Comparison of ENCODE assay signal across 5 cellular contexts in genomic region chr11:88491674-88492073, GRCh38.
"Had no signal": no experiment of that assay in that cellular context is flagged by ENCODE, and none has a peak within 500 bp of the region (broad histone marks: within the 10 kb centered on the region; RNA-seq: fewer than 3 reads in every experiment).

No MANE protein-coding gene starts in this region.

- DNase-seq: GM23248, H9, HCEC 1CT, IMR-90 had no signal

- H3K27ac ChIP-seq: GM23248 had no signal

- ATAC-seq: K562 had no signal

- H3K4me3 ChIP-seq: GM23248, K562 had no signal

- H2AFZ ChIP-seq: GM23248 had no signal

- H3K9ac ChIP-seq: GM23248 had no signal
